In genomic region chr15:29139540-29140459, GRCh38 we compare ENCODE assay signal across 8 cellular contexts.
DNase-seq lines count a peak whose midpoint lies in the region; ATAC-seq and TF ChIP-seq lines count a peak whose summit lies in the region.

No MANE protein-coding gene starts in this region.

- no TSS peak for BruUV-seq in Caco-2 (replicated peaks; lab: Mats Ljungman, UMichigan)

- peaks cover 27% of the 10 kb centered on the region for H3K27me3 Mint-ChIP-seq in Caco-2 (ENCODE audit: insufficient read depth, unreplicated experiment)
- peaks cover 2% of the 10 kb centered on the region for H3K27me3 Mint-ChIP-seq in GM23338 (ENCODE audit: insufficient read depth, low read depth, poor library complexity)
- peaks cover 34% of the 10 kb centered on the region for H3K27me3 Mint-ChIP-seq in activated CD8-positive, alpha-beta memory T cell treated with anti-CD3 and anti-CD28 coated beads, Interleukin-2, amount 10 ng/mL, durations not matched to agents 7 days and 5 days
- peaks cover 24 to 50% (median 44%) of the 10 kb centered on the region in 3 donors for H3K27me3 Mint-ChIP-seq in naive B cell

- H3K79me2 ChIP-seq in GM23338 (replicated peaks; ENCODE audit: insufficient read depth) = no peaks in the 10 kb centered on the region

- H2AFZ ChIP-seq in GM23338 = peak overlapping the region; percentile 94

- H3K4me3 Mint-ChIP-seq in Caco-2 (ENCODE audit: unreplicated experiment) = no peak overlapping the region
- peak overlapping the region; percentile 71 for H3K4me3 Mint-ChIP-seq in GM23338
- H3K4me3 Mint-ChIP-seq in activated CD8-positive, alpha-beta memory T cell treated with anti-CD3 and anti-CD28 coated beads, Interleukin-2, amount 10 ng/mL, durations not matched to agents 7 days and 5 days = no peak overlapping the region
- no peak overlapping the region for H3K4me3 Mint-ChIP-seq in naive B cell

- H3K9me2 ChIP-seq in GM23338 (ENCODE audit: insufficient read depth) = no peaks in the 10 kb centered on the region

- no peaks in the 10 kb centered on the region for H3K9me3 ChIP-seq in Caco-2

- peak; percentile 95 for ATAC-seq in GM23338
- peak; percentile 77 for ATAC-seq in activated CD8-positive, alpha-beta memory T cell treated with anti-CD3 and anti-CD28 coated beads, Interleukin-2, amount 10 ng/mL, durations not matched to agents 7 days and 5 days
- ATAC-seq in naive B cell (ENCODE audit: low read depth in 2 of 2) = no peak
- ATAC-seq in HG03460 (IDR thresholded peaks at IDR 0.05; ENCODE audit: unreplicated experiment) = no peak

- intact Hi-C loops in Caco-2 (cut with micrococcal nuclease; ENCODE audit: unreplicated experiment) = no loop called here

- H3K9me3 Mint-ChIP-seq in Caco-2 (ENCODE audit: unreplicated experiment) = no peaks in the 10 kb centered on the region
- no peaks in the 10 kb centered on the region; the same call in 2 of the 3 replicates for H3K9me3 Mint-ChIP-seq in GM23338
- H3K9me3 Mint-ChIP-seq in activated CD8-positive, alpha-beta memory T cell treated with anti-CD3 and anti-CD28 coated beads, Interleukin-2, amount 10 ng/mL, durations not matched to agents 7 days and 5 days (ENCODE audit: low read depth) = no peaks in the 10 kb centered on the region
- peaks cover 0 to 3% (median 0%) of the 10 kb centered on the region in 7 donors for H3K9me3 Mint-ChIP-seq in naive B cell

- H3K27me3 ChIP-seq in Caco-2 (replicated peaks; ENCODE audit: control insufficient read depth, insufficient read depth, low read length) (no peaks in the 10 kb centered on the region), GM23338 (ENCODE audit: insufficient read depth) (no peaks in the 10 kb centered on the region)

- H3K4me1 Mint-ChIP-seq in Caco-2 (ENCODE audit: low read depth, unreplicated experiment) = peaks cover 6% of the 10 kb centered on the region
- peaks cover 23% of the 10 kb centered on the region for H3K4me1 Mint-ChIP-seq in GM23338
- H3K4me1 Mint-ChIP-seq in activated CD8-positive, alpha-beta memory T cell treated with anti-CD3 and anti-CD28 coated beads, Interleukin-2, amount 10 ng/mL, durations not matched to agents 7 days and 5 days = peaks cover 10% of the 10 kb centered on the region
- peaks cover 5 to 10% (median 9%) of the 10 kb centered on the region in 3 donors for H3K4me1 Mint-ChIP-seq in naive B cell

- H3K36me3 Mint-ChIP-seq in Caco-2 (ENCODE audit: insufficient read depth, unreplicated experiment) = no peaks in the 10 kb centered on the region
- H3K36me3 Mint-ChIP-seq in GM23338 (ENCODE audit: low read depth) = no peaks in the 10 kb centered on the region
- H3K36me3 Mint-ChIP-seq in activated CD8-positive, alpha-beta memory T cell treated with anti-CD3 and anti-CD28 coated beads, Interleukin-2, amount 10 ng/mL, durations not matched to agents 7 days and 5 days = no peaks in the 10 kb centered on the region
- no peaks in the 10 kb centered on the region for H3K36me3 Mint-ChIP-seq in naive B cell

- no peak overlapping the region for H3K4me3 ChIP-seq in Caco-2 (ENCODE audit: low read depth, low read length)
- peak overlapping the region; percentile 61 for H3K4me3 ChIP-seq in GM23338

- H3K27ac Mint-ChIP-seq in Caco-2 (ENCODE audit: unreplicated experiment) (no peak overlapping the region), GM23338 (no peak overlapping the region), naive B cell (no peak overlapping the region)
- H3K27ac Mint-ChIP-seq in activated CD8-positive, alpha-beta memory T cell treated with anti-CD3 and anti-CD28 coated beads, Interleukin-2, amount 10 ng/mL, durations not matched to agents 7 days and 5 days = no peak overlapping the region

- TF ChIP-seq POLR2A in erythroblast (IDR thresholded peaks at IDR 0.05; ENCODE audit: low read length) = no peak

- CTCF ChIA-PET in Caco-2 (lab: Charles Lee) = interaction anchor here (0.9 to 1.4 kb wide), 3 partner anchors 9 to 1040 kb away, joined by 3 to 7 read pairs (median 4); no protein-coding TSS in a partner anchor
- CTCF ChIA-PET in activated CD8-positive, alpha-beta memory T cell treated with anti-CD3 and anti-CD28 coated beads, Interleukin-2, amount 10 ng/mL, durations not matched to agents 7 days and 5 days (lab: Charles Lee) = interaction anchor here (0.9 to 1.6 kb wide), 12 partner anchors 9 to 404 kb away, joined by 3 to 11 read pairs (median 4); no protein-coding TSS in a partner anchor

- no peaks in the 10 kb centered on the region for H3K4me1 ChIP-seq in Caco-2
- H3K4me1 ChIP-seq in GM23338 (ENCODE audit: insufficient read depth) = peaks cover 15% of the 10 kb centered on the region

- no peaks in the 10 kb centered on the region for H4K20me1 ChIP-seq in GM23338 (replicated peaks; ENCODE audit: insufficient read depth)

- POLR2A ChIA-PET in Caco-2 (lab: Charles Lee) = no interaction called here

- H3K27ac ChIP-seq in GM23338 (ENCODE audit: low read depth) = no peak overlapping the region

- DNase-seq in Caco-2 = peak; percentile 18 to 64
- DNase-seq in GM23338 (ENCODE audit: low spot score) = peak; percentile 83
- DNase-seq in NCI-H345 (lab: John Stamatoyannopoulos, UW) = peak; percentile 49
- DNase-seq in activated CD8-positive, alpha-beta memory T cell treated with anti-CD3 and anti-CD28 coated beads, Interleukin-2, amount 10 ng/mL, durations not matched to agents 7 days and 5 days = peak; percentile 57
- DNase-seq in erythroblast (lab: John Stamatoyannopoulos, UW) = peak; percentile 18 to 45
- peak; percentile 7 for DNase-seq in naive B cell
- peak; percentile 51 for DNase-seq in superior temporal gyrus (ENCODE audit: extremely low spot score)

- peak overlapping the region; percentile 86 for H3K4me2 ChIP-seq in GM23338

- H3K36me3 ChIP-seq in Caco-2 (ENCODE audit: control insufficient read depth, insufficient read depth, low read length) (no peaks in the 10 kb centered on the region), GM23338 (ENCODE audit: insufficient read depth) (no peaks in the 10 kb centered on the region)

- TF ChIP-seq CTCF in Caco-2 (IDR thresholded peaks at IDR 0.05; ENCODE audit: insufficient read depth in 1 of 2, low read depth in 1 of 2, low read length in 1 of 2, severe bottlenecking in 1 of 2, unreplicated experiment in 1 of 2) (peak; percentile 73 to 77), GM23338 (conservative IDR thresholded peaks at IDR 0.05; ENCODE audit: low read depth in 2 of 2) (peak; percentile 74 to 94)

- H3F3A ChIP-seq in GM23338 (replicated peaks; ENCODE audit: low read depth) = no peaks in the 10 kb centered on the region

TF ChIP-seq in GM23338, 12 proteins besides CTCF, POLR2A, EP300 and RAD21 (continues in another document):
- TF ChIP-seq STAT1 (IDR thresholded peaks at IDR 0.05; ENCODE audit: unreplicated experiment) = no peak
- 0 out of 2 replicates have a peak, but pooled peaks have one; percentile 19 for TF ChIP-seq ZNF114 (CRISPR knock-in tag; IDR thresholded peaks at IDR 0.05)
- TF ChIP-seq EZH2 (IDR thresholded peaks at IDR 0.05; ENCODE audit: low read depth, unreplicated experiment) = no peak
- TF ChIP-seq CREB1 (CRISPR knock-in tag; IDR thresholded peaks at IDR 0.05; ENCODE audit: low read depth) = 0 out of 2 replicates have a peak, but pooled peaks have one; percentile 48
- TF ChIP-seq POLR2AphosphoS5 (IDR thresholded peaks at IDR 0.05; ENCODE audit: low read depth) = no peak
- no peak for TF ChIP-seq JUNB (IDR thresholded peaks at IDR 0.05; ENCODE audit: unreplicated experiment)
- TF ChIP-seq NANOG (IDR thresholded peaks at IDR 0.05; ENCODE audit: borderline replicate concordance) = no peak
- TF ChIP-seq ETS1 (IDR thresholded peaks at IDR 0.05) = no peak; the same call in 1 of the 2 replicates
- no peak for TF ChIP-seq ZNF331 (CRISPR knock-in tag; IDR thresholded peaks at IDR 0.05; ENCODE audit: low read depth)

Comparison
In these comparisons a context has a peak if more than half of its experiments do, and no peak if none do; other contexts are left out.
1. DNase-seq: peak in every context shown above with its lines; median percentile 83 in GM23338; 57 in activated CD8-positive, alpha-beta memory T cell treated with anti-CD3 and anti-CD28 coated beads, Interleukin-2, amount 10 ng/mL, durations not matched to agents 7 days and 5 days; 51 in superior temporal gyrus; 49 in NCI-H345; 41 in Caco-2; 32 in erythroblast; 7 in naive B cell.
2. ATAC-seq: peak in GM23338 (single experiment) and activated CD8-positive, alpha-beta memory T cell treated with anti-CD3 and anti-CD28 coated beads, Interleukin-2, amount 10 ng/mL, durations not matched to agents 7 days and 5 days (single experiment); none in naive B cell (0 of 2) and HG03460 (single experiment).